Comparison of ENCODE assay signal across 25 cellular contexts in genomic region chr13:44015133-44015532, GRCh38.
"Had no signal": no experiment of that assay in that cellular context is flagged by ENCODE, and none has a peak within 500 bp of the region (broad histone marks: within the 10 kb centered on the region; RNA-seq: fewer than 3 reads in every experiment).

No MANE protein-coding gene starts in this region.

- H3K36me3 Mint-ChIP-seq: activated CD8-positive, alpha-beta memory T cell treated with anti-CD3 and anti-CD28 coated beads, Interleukin-2, amount 10 ng/mL, durations not matched to agents 7 days and 5 days; activated naive CD4-positive, alpha-beta T cell treated with anti-CD3 and anti-CD28 coated beads, Interleukin-2, amount 50 U/mL, for 24 hours had no signal

- H3K27ac Mint-ChIP-seq: activated CD8-positive, alpha-beta memory T cell treated with anti-CD3 and anti-CD28 coated beads, Interleukin-2, amount 10 ng/mL, durations not matched to agents 7 days and 5 days; activated naive CD4-positive, alpha-beta T cell treated with anti-CD3 and anti-CD28 coated beads, Interleukin-2, amount 50 U/mL, for 24 hours; activated T-cell treated with anti-CD3 and anti-CD28 coated beads, Interleukin-2, amount 50 U/mL, for 24 hours; activated T-helper 1 cell treated with anti-CD3 and anti-CD28 coated beads, Interleukin-12 subunit alpha, Interleukin-12 subunit beta, Interleukin-2, Interleukin-4 antibody, amounts not matched to agents 30 ng/mL and 10 ng/mL and 1 ng/mL, durations not matched to agents 14 hours and 24 hours and 36 hours; T-helper 1 cell treated with Interleukin-12 subunit alpha and Interleukin-12 subunit beta and Interleukin-4 antibody, amounts not matched to agents 30 μg/mL and 1 μg/mL, for 36 hours had no signal

- H3K9me3 Mint-ChIP-seq: activated naive CD4-positive, alpha-beta T cell treated with anti-CD3 and anti-CD28 coated beads, Interleukin-2, amount 50 U/mL, for 24 hours; activated T-cell treated with anti-CD3 and anti-CD28 coated beads, Interleukin-2, amount 50 U/mL, for 24 hours; activated T-helper 1 cell treated with anti-CD3 and anti-CD28 coated beads, Interleukin-12 subunit alpha, Interleukin-12 subunit beta, Interleukin-2, Interleukin-4 antibody, amounts not matched to agents 30 ng/mL and 10 ng/mL and 1 ng/mL, durations not matched to agents 14 hours and 24 hours and 36 hours; T-helper 1 cell treated with Interleukin-12 subunit alpha and Interleukin-12 subunit beta and Interleukin-4 antibody, amounts not matched to agents 30 μg/mL and 1 μg/mL, for 36 hours had no signal

- H3K4me3 Mint-ChIP-seq: activated CD8-positive, alpha-beta memory T cell treated with anti-CD3 and anti-CD28 coated beads, Interleukin-2, amount 10 ng/mL, durations not matched to agents 7 days and 5 days; activated naive CD4-positive, alpha-beta T cell treated with anti-CD3 and anti-CD28 coated beads, Interleukin-2, amount 50 U/mL, for 24 hours; activated T-cell treated with anti-CD3 and anti-CD28 coated beads, Interleukin-2, amount 50 U/mL, for 24 hours; activated T-helper 1 cell treated with anti-CD3 and anti-CD28 coated beads, Interleukin-12 subunit alpha, Interleukin-12 subunit beta, Interleukin-2, Interleukin-4 antibody, amounts not matched to agents 30 ng/mL and 10 ng/mL and 1 ng/mL, durations not matched to agents 14 hours and 24 hours and 36 hours; T-helper 1 cell treated with Interleukin-12 subunit alpha and Interleukin-12 subunit beta and Interleukin-4 antibody, amounts not matched to agents 30 μg/mL and 1 μg/mL, for 36 hours had no signal

- ATAC-seq: activated CD4-positive, CD25-positive, alpha-beta regulatory T cell treated with anti-CD3 and anti-CD28 coated beads, Interleukin-2, amount 50 U/mL, for 24 hours; activated CD8-positive, alpha-beta memory T cell treated with anti-CD3 and anti-CD28 coated beads, Interleukin-2, amount 10 ng/mL, durations not matched to agents 7 days and 5 days; body of pancreas; K562 had no signal

- H3K4me3 ChIP-seq: ascending aorta, body of pancreas, K562, Peyer's patch had no signal

- DNase-seq: activated CD4-positive, alpha-beta T cell treated with anti-CD3 and anti-CD28 coated beads for 4 hours; activated CD8-positive, alpha-beta memory T cell treated with anti-CD3 and anti-CD28 coated beads, Interleukin-2, amount 10 ng/mL, durations not matched to agents 7 days and 5 days; activated effector memory CD4-positive, alpha-beta T cell treated with Interleukin-2 at 50 U/mL for 16 hours; activated naive CD4-positive, alpha-beta T cell; activated T-cell treated with anti-CD3 and anti-CD28 coated beads, Interleukin-2, amount 50 U/mL, for 24 hours; amniotic stem cell; body of pancreas; Karpas-422; MM.1S; NCI-H1105; NCI-H1436; NCI-H1694 treated with DMSO at 0.1 percent for 48 hours; NCI-H2029 treated with DMSO at 0.1 percent for 48 hours; NCI-H345; NCI-H510A; NCI-H526 treated with DMSO at 0.1 percent for 48 hours; NK-92 treated with Interleukin-12 subunit alpha and Interleukin-12 subunit beta, amount 100 ng/mL, for 24 hours; Peyer's patch; SHP77 treated with DMSO at 0.1 percent for 48 hours had no signal

- H3K27ac ChIP-seq: ascending aorta, body of pancreas, Peyer's patch had no signal

- H3K27me3 Mint-ChIP-seq: activated CD8-positive, alpha-beta memory T cell treated with anti-CD3 and anti-CD28 coated beads, Interleukin-2, amount 10 ng/mL, durations not matched to agents 7 days and 5 days; activated T-cell treated with anti-CD3 and anti-CD28 coated beads, Interleukin-2, amount 50 U/mL, for 24 hours had no signal

- H3K4me1 Mint-ChIP-seq: activated naive CD4-positive, alpha-beta T cell treated with anti-CD3 and anti-CD28 coated beads, Interleukin-2, amount 50 U/mL, for 24 hours had no signal

- H3K27me3 ChIP-seq: ascending aorta, body of pancreas, Peyer's patch had no signal

- H3K9me3 ChIP-seq: ascending aorta, body of pancreas, Peyer's patch had no signal

- H3K4me1 ChIP-seq: Peyer's patch had no signal

- H3K36me3 ChIP-seq: ascending aorta, Peyer's patch had no signal
